In genomic region chr22:37624876-37625275, GRCh38 we compare ENCODE assay signal across 20 cellular contexts. TPM values are rescaled to one million over a fixed set of nuclear protein-coding genes. Genes with fewer than 3 reads are reported as not detected.
DNase-seq lines count a peak whose midpoint lies in the region; ATAC-seq lines count a peak whose summit lies in the region.
"Had no signal": no experiment of that assay in that cellular context is flagged by ENCODE, and none has a peak within 500 bp of the region (broad histone marks: within the 10 kb centered on the region; RNA-seq: fewer than 3 reads in every experiment).

No MANE protein-coding gene starts in this region.

- peak; percentile 48 for DNase-seq in activated CD8-positive, alpha-beta memory T cell treated with anti-CD3 and anti-CD28 coated beads for 24 hours
- no peak for DNase-seq in activated CD8-positive, alpha-beta memory T cell treated with anti-CD3 and anti-CD28 coated beads, Interleukin-2, amount 50 U/mL, for 48 hours
- no peak for DNase-seq in activated CD4-positive, alpha-beta memory T cell treated with anti-CD3 and anti-CD28 coated beads for 36 hours
- DNase-seq in immature natural killer cell (no peak), SW 1271 (lab: John Stamatoyannopoulos, UW) (no peak), NCI-H345 treated with DMSO at 0.1 percent for 48 hours (lab: John Stamatoyannopoulos, UW; ENCODE audit: unreplicated experiment) (no peak)
- DNase-seq: activated CD4-positive, alpha-beta T cell treated with anti-CD3 and anti-CD28 coated beads, Interleukin-2, amount 50 U/mL, for 4 hours; activated effector memory CD4-positive, alpha-beta T cell treated with Interleukin-2 at 50 U/mL for 16 hours; GOT3; left colon; NCI-H1436; NCI-H2227 treated with DMSO at 0.1 percent for 48 hours; nephron progenitor cell; SHP77 treated with DMSO at 0.1 percent for 48 hours; T1000; upper lobe of left lung had no signal

- H3K27me3 Mint-ChIP-seq in activated CD4-positive, alpha-beta memory T cell treated with anti-CD3 and anti-CD28 coated beads for 36 hours = no peaks in the 10 kb centered on the region
- peaks cover 0 to 7% (median 2%) of the 10 kb centered on the region in 3 donors for H3K27me3 Mint-ChIP-seq in immature natural killer cell (ENCODE audit: low read depth in 3 of 3)
- no peaks in the 10 kb centered on the region for H3K27me3 Mint-ChIP-seq in stimulated activated memory B cell treated with anti-CD40 and anti-IgM and Interleukin-4, amounts not matched to agents 10 μg/mL and 1 μg/mL and 100 μg/mL, for 72 hours

- CTCF ChIA-PET in activated CD4-positive, alpha-beta memory T cell treated with anti-CD3 and anti-CD28 coated beads for 36 hours (lab: Charles Lee) = interaction anchor here (0.6 to 7.4 kb wide), 9 partner anchors 9 to 59 kb away, joined by 3 to 81 read pairs (median 6); no protein-coding TSS in a partner anchor

- no peak for ATAC-seq in stimulated activated memory B cell treated with anti-CD40 and anti-IgM and Interleukin-4, amounts not matched to agents 10 μg/mL and 1 μg/mL and 100 μg/mL, for 72 hours
- no peak for ATAC-seq in HG03135 (IDR thresholded peaks at IDR 0.05; ENCODE audit: unreplicated experiment)
- ATAC-seq: A549, left colon had no signal

- H3K27ac Mint-ChIP-seq in activated CD4-positive, alpha-beta memory T cell treated with anti-CD3 and anti-CD28 coated beads for 36 hours = peak overlapping the region; percentile 49
- peak overlapping the region; percentile 69 to 96 (median 77) for H3K27ac Mint-ChIP-seq in immature natural killer cell
- peak overlapping the region; percentile 85 for H3K27ac Mint-ChIP-seq in stimulated activated memory B cell treated with anti-CD40 and anti-IgM and Interleukin-4, amounts not matched to agents 10 μg/mL and 1 μg/mL and 100 μg/mL, for 72 hours
- H3K27ac Mint-ChIP-seq: nephron progenitor cell had no signal

- intact Hi-C loops in activated CD4-positive, alpha-beta memory T cell treated with anti-CD3 and anti-CD28 coated beads for 36 hours (cut with micrococcal nuclease) = no loop called here

- POLR2A ChIA-PET in activated CD4-positive, alpha-beta memory T cell treated with anti-CD3 and anti-CD28 coated beads for 36 hours (lab: Charles Lee) = interaction anchor here (1.3 kb wide), 1 partner anchor 16 kb away, joined by 4 read pairs; no protein-coding TSS in a partner anchor

- H3K4me3 Mint-ChIP-seq in activated CD4-positive, alpha-beta memory T cell treated with anti-CD3 and anti-CD28 coated beads for 36 hours = no peak overlapping the region
- H3K4me3 Mint-ChIP-seq in immature natural killer cell = peak overlapping the region in 1 of 5 donors; percentile 28
- H3K4me3 Mint-ChIP-seq in stimulated activated memory B cell treated with anti-CD40 and anti-IgM and Interleukin-4, amounts not matched to agents 10 μg/mL and 1 μg/mL and 100 μg/mL, for 72 hours = no peak overlapping the region
- H3K4me3 Mint-ChIP-seq: nephron progenitor cell had no signal

- peaks cover 11% of the 10 kb centered on the region for H3K36me3 Mint-ChIP-seq in activated CD4-positive, alpha-beta memory T cell treated with anti-CD3 and anti-CD28 coated beads for 36 hours
- no peaks in the 10 kb centered on the region for H3K36me3 Mint-ChIP-seq in immature natural killer cell
- H3K36me3 Mint-ChIP-seq in stimulated activated memory B cell treated with anti-CD40 and anti-IgM and Interleukin-4, amounts not matched to agents 10 μg/mL and 1 μg/mL and 100 μg/mL, for 72 hours = peaks cover 47% of the 10 kb centered on the region

- H3K9me3 Mint-ChIP-seq in activated CD4-positive, alpha-beta memory T cell treated with anti-CD3 and anti-CD28 coated beads for 36 hours = no peaks in the 10 kb centered on the region
- H3K9me3 Mint-ChIP-seq in immature natural killer cell = no peaks in the 10 kb centered on the region
- H3K9me3 Mint-ChIP-seq in stimulated activated memory B cell treated with anti-CD40 and anti-IgM and Interleukin-4, amounts not matched to agents 10 μg/mL and 1 μg/mL and 100 μg/mL, for 72 hours = no peaks in the 10 kb centered on the region
- H3K9me3 Mint-ChIP-seq: nephron progenitor cell had no signal

- H3K4me1 Mint-ChIP-seq in activated CD4-positive, alpha-beta memory T cell treated with anti-CD3 and anti-CD28 coated beads for 36 hours (ENCODE audit: low read depth) = peaks cover 52% of the 10 kb centered on the region
- H3K4me1 Mint-ChIP-seq in immature natural killer cell = peaks cover 53 to 57% of the 10 kb centered on the region in 2 donors
- H3K4me1 Mint-ChIP-seq in stimulated activated memory B cell treated with anti-CD40 and anti-IgM and Interleukin-4, amounts not matched to agents 10 μg/mL and 1 μg/mL and 100 μg/mL, for 72 hours = peaks cover 79% of the 10 kb centered on the region

RNA-seq across cellular contexts. Expression of gene SH3BP1, which starts 14.6 kb away (rescaled TPM):
- 100 to 1,000 TPM in 1 of 2 experiments, 10 to 100 TPM in 1; 97.6 to 102 TPM for total RNA-seq in activated CD4-positive, alpha-beta memory T cell treated with anti-CD3 and anti-CD28 coated beads for 36 hours
- 10 to 100 TPM; 12.6 to 41.2 (median 21.2) TPM for polyA plus RNA-seq in immature natural killer cell

RNA-seq across cellular contexts. Expression of gene GGA1, which starts 16.2 kb away (rescaled TPM):
- 10 to 100 TPM; 59.0 to 61.1 TPM for total RNA-seq in activated CD4-positive, alpha-beta memory T cell treated with anti-CD3 and anti-CD28 coated beads for 36 hours
- polyA plus RNA-seq in immature natural killer cell = 10 to 100 TPM; 21.3 to 29.6 (median 25.3) TPM

RNA-seq across cellular contexts. Expression of gene PDXP, which starts 33.6 kb away (rescaled TPM):
- 10 to 100 TPM; 21.9 to 22.9 TPM for total RNA-seq in activated CD4-positive, alpha-beta memory T cell treated with anti-CD3 and anti-CD28 coated beads for 36 hours
- polyA plus RNA-seq in immature natural killer cell = 10 to 100 TPM in 1 of 3 donors, 1 to 10 TPM in 2; 2.2 to 13.2 (median 7.7) TPM

RNA-seq across cellular contexts. Expression of gene LGALS2, which starts 45.0 kb away (rescaled TPM):
- total RNA-seq in activated CD4-positive, alpha-beta memory T cell treated with anti-CD3 and anti-CD28 coated beads for 36 hours = not detected
- polyA plus RNA-seq in immature natural killer cell = 10 to 100 TPM in 1 of 3 donors, 1 to 10 TPM in 2; 3.4 to 30.4 (median 8.2) TPM
- total RNA-seq: right atrium auricular region had no signal

RNA-seq across cellular contexts. Expression of gene LGALS1, which starts 50.6 kb away (rescaled TPM):
- 100 to 1,000 TPM; 816 to 833 TPM for total RNA-seq in activated CD4-positive, alpha-beta memory T cell treated with anti-CD3 and anti-CD28 coated beads for 36 hours
- polyA plus RNA-seq in immature natural killer cell = 100 to 1,000 TPM; 416 to 572 (median 473) TPM
